ENCODE assay signal across 8 cellular contexts in genomic region chr12:13211859-13212664, GRCh38. TPM values are rescaled to one million over a fixed set of nuclear protein-coding genes. Genes with fewer than 3 reads are reported as not detected.
DNase-seq lines count a peak whose midpoint lies in the region; ATAC-seq and TF ChIP-seq lines count a peak whose summit lies in the region.

No MANE protein-coding gene starts in this region.

- 55 to 60% methylated on average over 8 of the region's 8 CpGs for WGBS in tibial nerve, 2 donors

- H3K27me3 ChIP-seq in Peyer's patch = no peaks in the 10 kb centered on the region
- no peaks in the 10 kb centered on the region for H3K27me3 ChIP-seq in osteoblast (ENCODE audit: insufficient read depth, low read length)
- H3K27me3 ChIP-seq in tibial nerve = no peaks in the 10 kb centered on the region

- H3K4me3 ChIP-seq in Jurkat, Clone E6-1 (ENCODE audit: low read length) = no peak overlapping the region
- H3K4me3 ChIP-seq in Peyer's patch = no peak overlapping the region
- H3K4me3 ChIP-seq in osteoblast (ENCODE audit: insufficient read depth, low read length) = no peak overlapping the region
- no peak overlapping the region for H3K4me3 ChIP-seq in tibial nerve

- H3K4me1 ChIP-seq in Peyer's patch = peaks cover 0 to 35% (median 0%) of the 10 kb centered on the region in 4 donors
- H3K4me1 ChIP-seq in osteoblast (ENCODE audit: insufficient read depth, low read length) = peaks cover 49% of the 10 kb centered on the region
- peaks cover 4 to 58% (median 42%) of the 10 kb centered on the region in 4 donors for H3K4me1 ChIP-seq in tibial nerve

- no peak for TF ChIP-seq EP300 in tibial nerve (IDR thresholded peaks at IDR 0.05)

- ATAC-seq in HG02623 (IDR thresholded peaks at IDR 0.05; ENCODE audit: unreplicated experiment) = no peak

- peaks cover 9% of the 10 kb centered on the region for H4K20me1 ChIP-seq in osteoblast (ENCODE audit: insufficient read depth, low read length)

- H3K79me2 ChIP-seq in osteoblast (ENCODE audit: insufficient read depth, low read length) = peaks cover 75% of the 10 kb centered on the region

- H3K36me3 ChIP-seq in Peyer's patch (peaks cover 0 to 42% (median 0%) of the 10 kb centered on the region in 3 donors), osteoblast (ENCODE audit: insufficient read depth, low read length) (peaks cover 78% of the 10 kb centered on the region), tibial nerve (peaks cover 0 to 47% (median 3%) of the 10 kb centered on the region in 3 donors)

- no peaks in the 10 kb centered on the region for H3K9me3 ChIP-seq in Peyer's patch
- no peaks in the 10 kb centered on the region for H3K9me3 ChIP-seq in osteoblast (ENCODE audit: low read depth, low read length)
- peaks cover 0 to 3% (median 0%) of the 10 kb centered on the region in 4 donors for H3K9me3 ChIP-seq in tibial nerve

- TF ChIP-seq CTCF in Peyer's patch (IDR thresholded peaks at IDR 0.05) = peak; percentile 47 to 90 (median 80)
- TF ChIP-seq CTCF in osteoblast (IDR thresholded peaks at IDR 0.05; ENCODE audit: extremely low read depth, low read depth, low read length) = peak; percentile 78
- TF ChIP-seq CTCF in tibial nerve (IDR thresholded peaks at IDR 0.05) = peak; percentile 62 to 85 (median 77)

- peak overlapping the region; percentile 0 for H3K4me2 ChIP-seq in osteoblast (ENCODE audit: insufficient read depth, low read length)

- no peak overlapping the region for H2AFZ ChIP-seq in osteoblast (ENCODE audit: low read length)

- peak; percentile 90 for DNase-seq in DMS53 treated with DMSO at 0.1 percent for 48 hours (lab: John Stamatoyannopoulos, UW; ENCODE audit: unreplicated experiment)
- peak; percentile 70 for DNase-seq in Jurkat, Clone E6-1 (ENCODE audit: low read depth, low spot score)
- DNase-seq in Peyer's patch = peak in 2 of 3 donors; percentile 59 to 87
- DNase-seq in activated T-cell treated with anti-CD3 and anti-CD28 coated beads, Interleukin-2, amount 50 U/mL, for 48 hours = peak; percentile 77 to 78
- peak; percentile 88 for DNase-seq in fibroblast of peridontal ligament (ENCODE audit: extremely low read depth)
- no peak for DNase-seq in osteoblast (ENCODE audit: insufficient read length, low spot score, missing footprints)
- peak; percentile 40 to 80 for DNase-seq in tibial nerve (ENCODE audit: low spot score in 2 of 2)

- peak overlapping the region in 2 of 4 donors; percentile 4 to 10 for H3K27ac ChIP-seq in Peyer's patch
- H3K27ac ChIP-seq in osteoblast (ENCODE audit: low read depth, low read length) = peak overlapping the region; percentile 96
- H3K27ac ChIP-seq in tibial nerve = peak overlapping the region in 2 of 4 donors; percentile 56 to 67

- TF ChIP-seq POLR2A in Peyer's patch (IDR thresholded peaks at IDR 0.05) = no peak
- no peak for TF ChIP-seq POLR2A in tibial nerve (IDR thresholded peaks at IDR 0.05)

RNA-seq across cellular contexts. Expression of gene EMP1, which starts 15.5 kb away (rescaled TPM):
- polyA plus RNA-seq in Jurkat, Clone E6-1 (2012; ENCODE audit: insufficient read depth, insufficient read length) = 1.1 TPM
- total RNA-seq in Peyer's patch (100 to 1,000 TPM in 1 of 4 donors, 10 to 100 TPM in 3; 37.1 to 110 (median 87.3) TPM), osteoblast (106 and 114 TPM in 2 replicates), tibial nerve (100 to 1,000 TPM; 231 to 489 (median 258) TPM)
